ENCODE assay signal across 38 cellular contexts in genomic region chr18:57850063-57850462, GRCh38. TPM values are rescaled to one million over a fixed set of nuclear protein-coding genes. Genes with fewer than 3 reads are reported as not detected.
"Had no signal": no experiment of that assay in that cellular context is flagged by ENCODE, and none has a peak within 500 bp of the region (broad histone marks: within the 10 kb centered on the region; RNA-seq: fewer than 3 reads in every experiment).

No MANE protein-coding gene starts in this region.

- H3K27me3 ChIP-seq: adrenal gland, ascending aorta, body of pancreas, brain microvascular endothelial cell, breast epithelium, cardiac muscle cell had no signal

- H3K27ac Mint-ChIP-seq: activated naive CD4-positive, alpha-beta T cell treated with anti-CD3 and anti-CD28 coated beads, Interleukin-2, amount 10 ng/mL, durations not matched to agents 7 days and 5 days; activated naive CD4-positive, alpha-beta T cell treated with anti-CD3 and anti-CD28 coated beads, Interleukin-2, amount 50 U/mL, for 24 hours; activated naive CD8-positive, alpha-beta T cell; activated naive CD8-positive, alpha-beta T cell treated with anti-CD3 and anti-CD28 coated beads for 36 hours; activated naive CD8-positive, alpha-beta T cell treated with anti-CD3 and anti-CD28 coated beads, Interleukin-2, amount 10 ng/mL, durations not matched to agents 7 days and 5 days; activated naive CD8-positive, alpha-beta T cell treated with anti-CD3 and anti-CD28 coated beads, Interleukin-2, amount 50 U/mL, for 24 hours; activated T-cell treated with anti-CD3 and anti-CD28 coated beads, Interleukin-2, amount 50 U/mL, for 24 hours; activated T-cell treated with anti-CD3 and anti-CD28 coated beads, Interleukin-2, amount 50 U/mL, for 72 hours; activated T-helper 1 cell treated with anti-CD3 and anti-CD28 coated beads, Interleukin-12 subunit alpha, Interleukin-12 subunit beta, Interleukin-2, Interleukin-4 antibody, amounts not matched to agents 30 ng/mL and 10 ng/mL and 1 ng/mL, durations not matched to agents 14 hours and 24 hours and 36 hours; activated T-helper 17 cell treated with anti-CD3 and anti-CD28 coated beads, Interleukin-2, amount 50 U/mL, for 72 hours; activated T-helper 2 cell treated with anti-CD3 and anti-CD28 coated beads, Interferon-gamma antibody, Interleukin-2, Interleukin-4, amounts not matched to agents 10 μg/mL and 5 μg/mL and 100 μg/mL, durations not matched to agents 14 hours and 24 hours and 36 hours; brain had no signal

- H3K36me3 Mint-ChIP-seq: activated naive CD4-positive, alpha-beta T cell treated with anti-CD3 and anti-CD28 coated beads, Interleukin-2, amount 10 ng/mL, durations not matched to agents 7 days and 5 days; activated naive CD4-positive, alpha-beta T cell treated with anti-CD3 and anti-CD28 coated beads, Interleukin-2, amount 50 U/mL, for 24 hours; activated naive CD8-positive, alpha-beta T cell; activated naive CD8-positive, alpha-beta T cell treated with anti-CD3 and anti-CD28 coated beads for 36 hours; brain had no signal

- H3K4me1 Mint-ChIP-seq: activated naive CD4-positive, alpha-beta T cell treated with anti-CD3 and anti-CD28 coated beads, Interleukin-2, amount 10 ng/mL, durations not matched to agents 7 days and 5 days; activated naive CD4-positive, alpha-beta T cell treated with anti-CD3 and anti-CD28 coated beads, Interleukin-2, amount 50 U/mL, for 24 hours; activated naive CD8-positive, alpha-beta T cell treated with anti-CD3 and anti-CD28 coated beads for 36 hours; activated naive CD8-positive, alpha-beta T cell treated with anti-CD3 and anti-CD28 coated beads, Interleukin-2, amount 10 ng/mL, durations not matched to agents 7 days and 5 days; activated naive CD8-positive, alpha-beta T cell treated with anti-CD3 and anti-CD28 coated beads, Interleukin-2, amount 50 U/mL, for 24 hours; activated T-helper 17 cell treated with anti-CD3 and anti-CD28 coated beads, Interleukin-2, amount 50 U/mL, for 72 hours; central memory CD8-positive, alpha-beta T cell had no signal

- H3K4me1 ChIP-seq: ascending aorta, breast epithelium had no signal

- FAIRE-seq: astrocyte, bronchial epithelial cell had no signal

- H3K4me3 ChIP-seq: adrenal gland, ascending aorta, body of pancreas, breast epithelium, cardiac muscle cell had no signal

- H3K9me3 ChIP-seq: adrenal gland, ascending aorta, body of pancreas, breast epithelium had no signal

- H3K36me3 ChIP-seq: adrenal gland, ascending aorta, brain microvascular endothelial cell, breast epithelium, cardiac muscle cell had no signal

- ATAC-seq: activated naive CD8-positive, alpha-beta T cell treated with anti-CD3 and anti-CD28 coated beads, Interleukin-2, amount 50 U/mL, for 24 hours; activated T-cell treated with anti-CD3 and anti-CD28 coated beads, Interleukin-2, amount 50 U/mL, for 4 hours; activated T-cell treated with anti-CD3 and anti-CD28 coated beads, Interleukin-2, amount 50 U/mL, for 72 hours; activated T-helper 17 cell treated with anti-CD3 and anti-CD28 coated beads, Interleukin-2, amount 50 U/mL, for 72 hours; body of pancreas had no signal

- H3K9me3 Mint-ChIP-seq: activated naive CD4-positive, alpha-beta T cell treated with anti-CD3 and anti-CD28 coated beads, Interleukin-2, amount 10 ng/mL, durations not matched to agents 7 days and 5 days; activated naive CD4-positive, alpha-beta T cell treated with anti-CD3 and anti-CD28 coated beads, Interleukin-2, amount 50 U/mL, for 24 hours; activated naive CD8-positive, alpha-beta T cell treated with anti-CD3 and anti-CD28 coated beads, Interleukin-2, amount 50 U/mL, for 24 hours; activated T-cell treated with anti-CD3 and anti-CD28 coated beads, Interleukin-2, amount 50 U/mL, for 24 hours; activated T-cell treated with anti-CD3 and anti-CD28 coated beads, Interleukin-2, amount 50 U/mL, for 72 hours; activated T-helper 1 cell treated with anti-CD3 and anti-CD28 coated beads, Interleukin-12 subunit alpha, Interleukin-12 subunit beta, Interleukin-2, Interleukin-4 antibody, amounts not matched to agents 30 ng/mL and 10 ng/mL and 1 ng/mL, durations not matched to agents 14 hours and 24 hours and 36 hours; activated T-helper 17 cell treated with anti-CD3 and anti-CD28 coated beads, Interleukin-2, amount 50 U/mL, for 72 hours; activated T-helper 2 cell treated with anti-CD3 and anti-CD28 coated beads, Interferon-gamma antibody, Interleukin-2, Interleukin-4, amounts not matched to agents 10 μg/mL and 5 μg/mL and 100 μg/mL, durations not matched to agents 14 hours and 24 hours and 36 hours; central memory CD8-positive, alpha-beta T cell had no signal

- DNase-seq: activated effector memory CD4-positive, alpha-beta T cell treated with anti-CD3 and anti-CD28 coated beads, Interleukin-2, amount 50 U/mL, for 16 hours; activated effector memory CD4-positive, alpha-beta T cell treated with Interleukin-2 at 50 U/mL for 16 hours; activated gamma-delta T cell; activated gamma-delta T cell treated with Interleukin-2 at 50 U/mL for 16 hours; activated naive CD4-positive, alpha-beta T cell; activated naive CD4-positive, alpha-beta T cell treated with anti-CD3 and anti-CD28 coated beads, Interleukin-2, amount 10 ng/mL, durations not matched to agents 7 days and 5 days; activated naive CD4-positive, alpha-beta T cell treated with anti-CD3 and anti-CD28 coated beads, Interleukin-2, amount 50 U/mL, for 16 hours; activated naive CD4-positive, alpha-beta T cell treated with Interleukin-2 at 50 U/mL for 16 hours; activated naive CD8-positive, alpha-beta T cell treated with anti-CD3 and anti-CD28 coated beads for 36 hours; activated naive CD8-positive, alpha-beta T cell treated with anti-CD3 and anti-CD28 coated beads, Interleukin-2, amount 10 ng/mL, durations not matched to agents 7 days and 5 days; activated naive CD8-positive, alpha-beta T cell treated with anti-CD3 and anti-CD28 coated beads, Interleukin-2, amount 50 U/mL, for 24 hours; activated T-cell treated with anti-CD3 and anti-CD28 coated beads, Interleukin-2, amount 50 U/mL, for 1 hour; activated T-cell treated with anti-CD3 and anti-CD28 coated beads, Interleukin-2, amount 50 U/mL, for 24 hours; activated T-cell treated with anti-CD3 and anti-CD28 coated beads, Interleukin-2, amount 50 U/mL, for 4 hours; activated T-cell treated with anti-CD3 and anti-CD28 coated beads, Interleukin-2, amount 50 U/mL, for 48 hours; activated T-cell treated with anti-CD3 and anti-CD28 coated beads, Interleukin-2, amount 50 U/mL, for 72 hours; adrenal gland; amniotic stem cell; amygdala; anterior cingulate cortex; aorta; body of pancreas; brain microvascular endothelial cell; caudate nucleus; central memory CD4-positive, alpha-beta T cell; cerebellar nuclear complex had no signal

- H3K4me3 Mint-ChIP-seq: activated naive CD4-positive, alpha-beta T cell treated with anti-CD3 and anti-CD28 coated beads, Interleukin-2, amount 10 ng/mL, durations not matched to agents 7 days and 5 days; activated naive CD4-positive, alpha-beta T cell treated with anti-CD3 and anti-CD28 coated beads, Interleukin-2, amount 50 U/mL, for 24 hours; activated naive CD8-positive, alpha-beta T cell; activated naive CD8-positive, alpha-beta T cell treated with anti-CD3 and anti-CD28 coated beads for 36 hours; activated naive CD8-positive, alpha-beta T cell treated with anti-CD3 and anti-CD28 coated beads, Interleukin-2, amount 10 ng/mL, durations not matched to agents 7 days and 5 days; activated naive CD8-positive, alpha-beta T cell treated with anti-CD3 and anti-CD28 coated beads, Interleukin-2, amount 50 U/mL, for 24 hours; activated T-cell treated with anti-CD3 and anti-CD28 coated beads, Interleukin-2, amount 50 U/mL, for 24 hours; activated T-cell treated with anti-CD3 and anti-CD28 coated beads, Interleukin-2, amount 50 U/mL, for 4 hours; activated T-cell treated with anti-CD3 and anti-CD28 coated beads, Interleukin-2, amount 50 U/mL, for 72 hours; activated T-helper 1 cell treated with anti-CD3 and anti-CD28 coated beads, Interleukin-12 subunit alpha, Interleukin-12 subunit beta, Interleukin-2, Interleukin-4 antibody, amounts not matched to agents 30 ng/mL and 10 ng/mL and 1 ng/mL, durations not matched to agents 14 hours and 24 hours and 36 hours; activated T-helper 17 cell treated with anti-CD3 and anti-CD28 coated beads, Interleukin-2, amount 50 U/mL, for 72 hours; brain; central memory CD8-positive, alpha-beta T cell had no signal

- H3K27ac ChIP-seq: adrenal gland, ascending aorta, body of pancreas, brain microvascular endothelial cell, breast epithelium, cardiac muscle cell had no signal

RNA-seq across cellular contexts. Expression of gene ATP8B1, which starts 46.9 kb away (rescaled TPM):
- total RNA-seq: activated T-cell treated with anti-CD3 and anti-CD28 coated beads, Interleukin-2, amount 50 U/mL, for 72 hours; activated T-helper 17 cell treated with anti-CD3 and anti-CD28 coated beads, Interleukin-2, amount 50 U/mL, for 72 hours; activated T-helper 2 cell treated with anti-CD3 and anti-CD28 coated beads, Interferon-gamma antibody, Interleukin-2, Interleukin-4, amounts not matched to agents 10 μg/mL and 5 μg/mL and 100 μg/mL, durations not matched to agents 14 hours and 24 hours and 36 hours had no signal
